In genomic region chr18:21991081-21991534, GRCh38 we compare ENCODE assay signal across 24 cellular contexts.
A peak's percentile ranks its signal among the peaks of the same experiment; 100 is the strongest.
DNase-seq lines count a peak whose midpoint lies in the region; ATAC-seq and TF ChIP-seq lines count a peak whose summit lies in the region.
"Had no signal": no experiment of that assay in that cellular context is flagged by ENCODE, and none has a peak within 500 bp of the region (broad histone marks: within the 10 kb centered on the region; RNA-seq: fewer than 3 reads in every experiment).

No MANE protein-coding gene starts in this region.

- H3K9me2 ChIP-seq in hepatocyte (replicated peaks; ENCODE audit: insufficient read depth): no peaks in the 10 kb centered on the region

- ATAC-seq in mucosa of descending colon (peak; percentile 9), HG02973 (IDR thresholded peaks at IDR 0.05; ENCODE audit: unreplicated experiment) (no peak)
- ATAC-seq: stimulated activated effector memory CD8-positive, alpha-beta T cell treated with anti-CD3 and anti-CD28 coated beads, Interleukin-12 subunit alpha, Interleukin-12 subunit beta, amount 100 ng/mL, for 72 hours had no signal

- CTCF ChIA-PET in Caco-2 (lab: Charles Lee): interaction anchor here (1.0 to 1.6 kb wide), 6 partner anchors 10 to 117 kb away, joined by 3 to 12 read pairs (median 4); no protein-coding TSS in a partner anchor

- H3K4me3 ChIP-seq in Caco-2 (ENCODE audit: low read depth, low read length): no peak overlapping the region
- H3K4me3 ChIP-seq in hepatocyte: no peak overlapping the region
- no peak overlapping the region for H3K4me3 ChIP-seq in mucosa of descending colon
- H3K4me3 ChIP-seq: dorsolateral prefrontal cortex, thyroid gland had no signal

- peaks cover 31% of the 10 kb centered on the region for H3K36me3 Mint-ChIP-seq in Caco-2 (ENCODE audit: insufficient read depth, unreplicated experiment)
- H3K36me3 Mint-ChIP-seq: activated CD4-positive, alpha-beta memory T cell treated with anti-CD3 and anti-CD28 coated beads for 36 hours; activated naive CD4-positive, alpha-beta T cell treated with anti-CD3 and anti-CD28 coated beads, Interleukin-2, amount 10 ng/mL, durations not matched to agents 7 days and 5 days; brain; immature natural killer cell; stimulated activated effector memory CD8-positive, alpha-beta T cell treated with anti-CD3 and anti-CD28 coated beads, Interleukin-12 subunit alpha, Interleukin-12 subunit beta, amount 100 ng/mL, for 72 hours had no signal

- peak overlapping the region; percentile 87 for H3K27ac ChIP-seq in hepatocyte
- H3K27ac ChIP-seq: dorsolateral prefrontal cortex, HL-60, thyroid gland had no signal

- H3K4me2 ChIP-seq in hepatocyte: peak overlapping the region; percentile 29

- no peaks in the 10 kb centered on the region for H3K79me2 ChIP-seq in hepatocyte

- no peak for TF ChIP-seq CTCF in Caco-2 (IDR thresholded peaks at IDR 0.05; ENCODE audit: insufficient read depth in 1 of 2, low read depth in 1 of 2, low read length in 1 of 2, severe bottlenecking in 1 of 2, unreplicated experiment in 1 of 2)
- no peak for TF ChIP-seq CTCF in hepatocyte (IDR thresholded peaks at IDR 0.05; ENCODE audit: poor library complexity)
- TF ChIP-seq CTCF in mucosa of descending colon (IDR thresholded peaks at IDR 0.05): no peak

- peaks cover 76% of the 10 kb centered on the region for H3K4me1 ChIP-seq in Caco-2
- peaks cover 20% of the 10 kb centered on the region for H3K4me1 ChIP-seq in hepatocyte (ENCODE audit: insufficient read depth)
- peaks cover under 1% of the 10 kb centered on the region for H3K4me1 ChIP-seq in mucosa of descending colon (ENCODE audit: low read depth)
- H3K4me1 ChIP-seq: thyroid gland had no signal

- H4K20me1 ChIP-seq in hepatocyte (ENCODE audit: insufficient read depth, poor library complexity, severe bottlenecking): no peaks in the 10 kb centered on the region

- no peaks in the 10 kb centered on the region for H3K27me3 Mint-ChIP-seq in Caco-2 (ENCODE audit: insufficient read depth, unreplicated experiment)
- H3K27me3 Mint-ChIP-seq: activated naive CD4-positive, alpha-beta T cell treated with anti-CD3 and anti-CD28 coated beads, Interleukin-2, amount 10 ng/mL, durations not matched to agents 7 days and 5 days had no signal

- H3K9me3 ChIP-seq in Caco-2 (no peaks in the 10 kb centered on the region), hepatocyte (ENCODE audit: low read depth) (no peaks in the 10 kb centered on the region), mucosa of descending colon (no peaks in the 10 kb centered on the region)
- H3K9me3 ChIP-seq: thyroid gland had no signal

- H2AFZ ChIP-seq in hepatocyte: no peak overlapping the region

- intact Hi-C loops in Caco-2 (cut with micrococcal nuclease; ENCODE audit: unreplicated experiment): loop anchor here (1.0 to 10.0 kb wide), 12 partner anchors 11 to 574 kb away; partner anchors contain the start of gene GATA6
- intact Hi-C loops in mucosa of descending colon (cut with DNase I, micrococcal nuclease): no loop called here

- DNase-seq in Caco-2: peak; percentile 91 to 96
- peak; percentile 19 for DNase-seq in NCI-H146 treated with DMSO at 0.1 percent for 48 hours (lab: John Stamatoyannopoulos, UW; ENCODE audit: unreplicated experiment)
- peak; percentile 45 for DNase-seq in hepatocyte (ENCODE audit: low spot score)
- no peak for DNase-seq in mucosa of descending colon
- no peak for DNase-seq in dermis blood vessel endothelial cell
- no peak for DNase-seq in GOT3 (lab: John Stamatoyannopoulos, UW)
- no peak for DNase-seq in amygdala (lab: John Stamatoyannopoulos, UW)
- DNase-seq: ACHN; activated CD4-positive, alpha-beta memory T cell treated with anti-CD3 and anti-CD28 coated beads for 36 hours; activated naive CD4-positive, alpha-beta T cell treated with anti-CD3 and anti-CD28 coated beads, Interleukin-2, amount 10 ng/mL, durations not matched to agents 7 days and 5 days; activated T-cell treated with anti-CD3 and anti-CD28 coated beads, Interleukin-2, amount 50 U/mL, for 1 hour; dorsolateral prefrontal cortex; immature natural killer cell; KG1; mesenchymal stem cell; NCI-H2081; NCI-H510A treated with DMSO at 0.1 percent for 48 hours; SHP77 treated with DMSO at 0.1 percent for 48 hours; thyroid gland had no signal

- no peaks in the 10 kb centered on the region for H3K36me3 ChIP-seq in Caco-2 (ENCODE audit: control insufficient read depth, insufficient read depth, low read length)
- H3K36me3 ChIP-seq in hepatocyte (replicated peaks; ENCODE audit: insufficient read depth, low read depth): no peaks in the 10 kb centered on the region
- no peaks in the 10 kb centered on the region for H3K36me3 ChIP-seq in mucosa of descending colon (ENCODE audit: low read depth)
- H3K36me3 ChIP-seq: thyroid gland had no signal

- peaks cover 31% of the 10 kb centered on the region for H3K4me1 Mint-ChIP-seq in Caco-2 (ENCODE audit: low read depth, unreplicated experiment)
- H3K4me1 Mint-ChIP-seq: activated naive CD4-positive, alpha-beta T cell treated with anti-CD3 and anti-CD28 coated beads, Interleukin-2, amount 10 ng/mL, durations not matched to agents 7 days and 5 days; brain; immature natural killer cell; stimulated activated effector memory CD8-positive, alpha-beta T cell treated with anti-CD3 and anti-CD28 coated beads, Interleukin-12 subunit alpha, Interleukin-12 subunit beta, amount 100 ng/mL, for 72 hours had no signal

- H3K27me3 ChIP-seq in Caco-2 (replicated peaks; ENCODE audit: control insufficient read depth, insufficient read depth, low read length) (no peaks in the 10 kb centered on the region), hepatocyte (no peaks in the 10 kb centered on the region)
- H3K27me3 ChIP-seq: dorsolateral prefrontal cortex, thyroid gland had no signal

- POLR2A ChIA-PET in Caco-2 (lab: Charles Lee): interaction anchor here (0.6 to 2.3 kb wide), 6 partner anchors 10 to 175 kb away, joined by 3 to 19 read pairs (median 6); no protein-coding TSS in a partner anchor

- 0% methylated on average over 1 of the region's 1 CpG for WGBS in hepatocyte (ENCODE audit: low lambda C conversion rate, missing lambda C conversion rate)

- H3K27ac Mint-ChIP-seq in Caco-2 (ENCODE audit: unreplicated experiment): peak overlapping the region; percentile 96
- H3K27ac Mint-ChIP-seq: activated CD4-positive, alpha-beta memory T cell treated with anti-CD3 and anti-CD28 coated beads for 36 hours; activated naive CD4-positive, alpha-beta T cell treated with anti-CD3 and anti-CD28 coated beads, Interleukin-2, amount 10 ng/mL, durations not matched to agents 7 days and 5 days; brain; immature natural killer cell; stimulated activated effector memory CD8-positive, alpha-beta T cell treated with anti-CD3 and anti-CD28 coated beads, Interleukin-12 subunit alpha, Interleukin-12 subunit beta, amount 100 ng/mL, for 72 hours had no signal

- H3K9me3 Mint-ChIP-seq in Caco-2 (ENCODE audit: unreplicated experiment): peaks cover 9% of the 10 kb centered on the region
- H3K9me3 Mint-ChIP-seq: activated CD4-positive, alpha-beta memory T cell treated with anti-CD3 and anti-CD28 coated beads for 36 hours; activated naive CD4-positive, alpha-beta T cell treated with anti-CD3 and anti-CD28 coated beads, Interleukin-2, amount 10 ng/mL, durations not matched to agents 7 days and 5 days; stimulated activated effector memory CD8-positive, alpha-beta T cell treated with anti-CD3 and anti-CD28 coated beads, Interleukin-12 subunit alpha, Interleukin-12 subunit beta, amount 100 ng/mL, for 72 hours had no signal

- no TSS peak for BruUV-seq in Caco-2 (replicated peaks; lab: Mats Ljungman, UMichigan)

- peak overlapping the region; percentile 59 for H3K4me3 Mint-ChIP-seq in Caco-2 (ENCODE audit: unreplicated experiment)
- H3K4me3 Mint-ChIP-seq: activated CD4-positive, alpha-beta memory T cell treated with anti-CD3 and anti-CD28 coated beads for 36 hours; activated naive CD4-positive, alpha-beta T cell treated with anti-CD3 and anti-CD28 coated beads, Interleukin-2, amount 10 ng/mL, durations not matched to agents 7 days and 5 days; brain; immature natural killer cell; neural crest cell; stimulated activated effector memory CD8-positive, alpha-beta T cell treated with anti-CD3 and anti-CD28 coated beads, Interleukin-12 subunit alpha, Interleukin-12 subunit beta, amount 100 ng/mL, for 72 hours had no signal

Comparison
In these comparisons a context has a peak if more than half of its experiments do, and no peak if none do; other contexts are left out.
1. DNase-seq: peak in Caco-2 (2 of 2), NCI-H146 treated with DMSO at 0.1 percent for 48 hours (single experiment) and hepatocyte (single experiment); none in mucosa of descending colon (0 of 3), dermis blood vessel endothelial cell (single experiment), GOT3 (single experiment) and amygdala (0 of 56).